ENCODE assay signal across 24 cellular contexts in the genomic region with DNA sequence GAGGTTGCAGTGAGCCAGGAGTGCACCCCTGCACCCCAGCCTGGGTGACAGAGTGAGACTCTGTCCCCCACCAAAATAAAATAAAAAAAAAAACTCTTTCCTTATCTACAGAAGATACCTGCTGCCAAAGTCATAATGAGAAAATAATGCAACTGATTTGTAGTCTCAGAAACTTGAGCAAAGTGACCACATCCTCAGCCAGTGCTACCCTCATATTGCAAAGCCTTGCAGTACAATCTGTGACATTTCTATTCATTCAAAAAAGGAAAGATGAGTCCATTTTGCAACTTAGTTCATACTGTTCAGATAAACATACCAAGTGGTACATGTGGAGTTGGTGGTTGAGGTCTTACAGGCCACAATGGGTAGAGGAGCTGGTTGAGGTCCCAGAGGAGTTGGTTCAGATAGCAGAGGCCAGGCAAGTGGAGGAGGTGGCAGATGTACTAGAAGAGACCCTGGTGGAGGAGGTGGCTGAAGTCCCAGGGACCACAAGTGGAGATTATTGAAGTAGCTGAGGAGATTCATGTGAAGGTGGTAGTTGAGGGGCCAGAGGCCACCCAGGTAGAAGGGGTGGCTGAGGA. TPM values are rescaled to one million over a fixed set of nuclear protein-coding genes. Genes with fewer than 3 reads are reported as not detected.
A peak's percentile ranks its signal among the peaks of the same experiment; 100 is the strongest.
DNase-seq lines count a peak whose midpoint lies in the region; ATAC-seq, FAIRE-seq and TF ChIP-seq lines count a peak whose summit lies in the region.
"Had no signal": no experiment of that assay in that cellular context is flagged by ENCODE, and none has a peak within 500 bp of the region (broad histone marks: within the 10 kb centered on the region; RNA-seq: fewer than 3 reads in every experiment).

No MANE protein-coding gene starts in this region.

- no TSS peak for BruUV-seq in GM12878 (replicated peaks; lab: Mats Ljungman, UMichigan)

- in situ Hi-C loops in GM12878 (cut with MboI): no loop called here

- DNase-seq in activated CD8-positive, alpha-beta memory T cell treated with anti-CD3 and anti-CD28 coated beads, Interleukin-2, amount 10 ng/mL, durations not matched to agents 7 days and 5 days: peak; percentile 81
- DNase-seq in activated CD8-positive, alpha-beta memory T cell treated with anti-CD3 and anti-CD28 coated beads, Interleukin-2, amount 50 U/mL, for 48 hours: no peak
- DNase-seq in GM12865 (ENCODE audit: low read depth) (peak; percentile 26), GM12878 (ENCODE audit: low read depth, low spot score) (no peak), left lung (no peak)
- DNase-seq: AML-193; CD4-positive, alpha-beta T cell; EL; Kasumi-1; MM.1S; NCI-H1105; NCI-H1694; NCI-H2107; NCI-H2227 treated with DMSO at 0.1 percent for 48 hours; NCI-H524 treated with DMSO at 0.1 percent for 48 hours; Peyer's patch; SK-N-SH had no signal

- H3K9me3 Mint-ChIP-seq in activated CD8-positive, alpha-beta memory T cell treated with anti-CD3 and anti-CD28 coated beads, Interleukin-2, amount 10 ng/mL, durations not matched to agents 7 days and 5 days (ENCODE audit: low read depth): no peaks in the 10 kb centered on the region
- H3K9me3 Mint-ChIP-seq: CD4-positive, alpha-beta T cell; IgD-negative memory B cell had no signal

- H3K36me3 ChIP-seq in GM12878 (ENCODE audit: control insufficient read depth in 2 of 2, insufficient read depth in 2 of 2, low read length in 1 of 2) (no peaks in the 10 kb centered on the region), left lung (no peaks in the 10 kb centered on the region)
- H3K36me3 ChIP-seq: Peyer's patch had no signal

- no peak for TF ChIP-seq EP300 in GM12878 (IDR thresholded peaks at IDR 0.05; ENCODE audit: borderline replicate concordance in 1 of 2, control insufficient read depth in 1 of 2, low read depth in 2 of 2, low read length in 2 of 2)

- no peaks in the 10 kb centered on the region for H3K36me3 Mint-ChIP-seq in activated CD8-positive, alpha-beta memory T cell treated with anti-CD3 and anti-CD28 coated beads, Interleukin-2, amount 10 ng/mL, durations not matched to agents 7 days and 5 days
- H3K36me3 Mint-ChIP-seq: IgD-negative memory B cell had no signal

- H3K4me2 ChIP-seq in GM12878 (ENCODE audit: control insufficient read depth, insufficient read depth): no peak overlapping the region
- H3K4me2 ChIP-seq: SK-N-SH had no signal

- peaks cover 33% of the 10 kb centered on the region for H3K4me1 Mint-ChIP-seq in activated CD8-positive, alpha-beta memory T cell treated with anti-CD3 and anti-CD28 coated beads, Interleukin-2, amount 10 ng/mL, durations not matched to agents 7 days and 5 days
- H3K4me1 Mint-ChIP-seq: IgD-negative memory B cell had no signal

- RAD21 ChIA-PET in GM12878 (lab: Charles Lee; ENCODE audit: unreplicated experiment): no interaction called here

- TF ChIP-seq CTCF in GM12865 (IDR thresholded peaks at IDR 0.05; ENCODE audit: insufficient read depth, low read depth, low read length, missing control alignments): no peak
- no peak for TF ChIP-seq CTCF in GM12878 (IDR thresholded peaks at IDR 0.05 in 2 of 3, conservative IDR thresholded peaks at IDR 0.05 in 1 of 3; ENCODE audit: control insufficient read depth in 2 of 3, extremely low read depth in 1 of 3, insufficient read depth in 1 of 3, low read depth in 3 of 3, low read length in 3 of 3)
- no peak for TF ChIP-seq CTCF in left lung (IDR thresholded peaks at IDR 0.05)

- no peak for TF ChIP-seq RAD21 in GM12878 (IDR thresholded peaks at IDR 0.05; ENCODE audit: insufficient read depth, low read depth, low read length)

- no peak overlapping the region for H2AFZ ChIP-seq in GM12878 (ENCODE audit: control insufficient read depth, low read depth, low read length)

- H3K9me3 ChIP-seq in GM12878 (replicated peaks; ENCODE audit: control insufficient read depth, insufficient read depth, low read length): no peaks in the 10 kb centered on the region
- no peaks in the 10 kb centered on the region for H3K9me3 ChIP-seq in left lung
- H3K9me3 ChIP-seq: Peyer's patch, SK-N-SH had no signal

- H3K79me2 ChIP-seq in GM12878 (ENCODE audit: control insufficient read depth, insufficient read depth, low read length): no peaks in the 10 kb centered on the region

- no peak for FAIRE-seq in GM12878 (lab: Jason Lieb, UNC)
- FAIRE-seq: HTR-8/SVneo had no signal

- H3K9ac ChIP-seq in GM12878 (ENCODE audit: control insufficient read depth, insufficient read depth, low read length): no peak overlapping the region
- H3K9ac ChIP-seq: SK-N-SH had no signal

- SMC1A ChIA-PET in GM12878 (lab: Charles Lee; ENCODE audit: uncharacterized antibody, unreplicated experiment): interaction anchor here (1.9 kb wide), 1 partner anchor 19 kb away, joined by 5 read pairs; no protein-coding TSS in a partner anchor

- intact Hi-C loops in GM12878 (cut with micrococcal nuclease; ENCODE audit: unreplicated experiment): no loop called here
- intact Hi-C loops in left lung (cut with DNase I): no loop called here

- no peaks in the 10 kb centered on the region for H4K20me1 ChIP-seq in GM12878 (ENCODE audit: control insufficient read depth, insufficient read depth)

- H3K27me3 ChIP-seq in GM12878 (replicated peaks in 1 of 2; ENCODE audit: control insufficient read depth in 2 of 2, insufficient read depth in 2 of 2, low read length in 1 of 2): peaks cover 0 to 3% of the 10 kb centered on the region in 2 experiments; a peak in 2 of 4 replicates
- peaks cover 0 to 5% of the 10 kb centered on the region in 2 donors for H3K27me3 ChIP-seq in left lung
- H3K27me3 ChIP-seq: Peyer's patch had no signal

- peak overlapping the region; percentile 81 for H3K27ac Mint-ChIP-seq in activated CD8-positive, alpha-beta memory T cell treated with anti-CD3 and anti-CD28 coated beads, Interleukin-2, amount 10 ng/mL, durations not matched to agents 7 days and 5 days
- H3K27ac Mint-ChIP-seq: CD4-positive, alpha-beta T cell; IgD-negative memory B cell had no signal

- no peak overlapping the region for H3K4me3 Mint-ChIP-seq in activated CD8-positive, alpha-beta memory T cell treated with anti-CD3 and anti-CD28 coated beads, Interleukin-2, amount 10 ng/mL, durations not matched to agents 7 days and 5 days
- H3K4me3 Mint-ChIP-seq: CD4-positive, alpha-beta T cell; IgD-negative memory B cell had no signal

- ATAC-seq in activated CD8-positive, alpha-beta memory T cell treated with anti-CD3 and anti-CD28 coated beads, Interleukin-2, amount 10 ng/mL, durations not matched to agents 7 days and 5 days: peak; percentile 83
- peak; percentile 49 for ATAC-seq in HG02884 (IDR thresholded peaks at IDR 0.05; ENCODE audit: unreplicated experiment)
- no peak for ATAC-seq in GM12878
- ATAC-seq in left lung: no peak
- no peak for ATAC-seq in GM21825 (IDR thresholded peaks at IDR 0.05; ENCODE audit: unreplicated experiment)

- TF ChIP-seq POLR2A in GM12878 (IDR thresholded peaks at IDR 0.05; ENCODE audit: low read depth, low read length): no peak

- H3K4me3 ChIP-seq in GM12865 (ENCODE audit: low read depth, low read length): no peak overlapping the region
- H3K4me3 ChIP-seq in GM12878: no peak overlapping the region
- H3K4me3 ChIP-seq in left lung: no peak overlapping the region
- H3K4me3 ChIP-seq: Peyer's patch had no signal

- CTCF ChIA-PET in activated CD8-positive, alpha-beta memory T cell treated with anti-CD3 and anti-CD28 coated beads, Interleukin-2, amount 10 ng/mL, durations not matched to agents 7 days and 5 days (lab: Charles Lee): interaction anchor here (1.0 to 2.1 kb wide), 4 partner anchors 31 to 220 kb away, joined by 3 to 7 read pairs (median 4); no protein-coding TSS in a partner anchor
- CTCF ChIA-PET in GM12878 (lab: Yijun Ruan, JAX): interaction anchor here (1.4 to 2.3 kb wide), 2 partner anchors 12 to 132 kb away, joined by 3 to 7 read pairs; no protein-coding TSS in a partner anchor

- H3K27me3 Mint-ChIP-seq in activated CD8-positive, alpha-beta memory T cell treated with anti-CD3 and anti-CD28 coated beads, Interleukin-2, amount 10 ng/mL, durations not matched to agents 7 days and 5 days: peaks cover 49% of the 10 kb centered on the region

- H3K4me1 ChIP-seq in GM12878 (ENCODE audit: control insufficient read depth, insufficient read depth, low read length): no peaks in the 10 kb centered on the region
- H3K4me1 ChIP-seq in left lung: no peaks in the 10 kb centered on the region
- H3K4me1 ChIP-seq: Peyer's patch had no signal

- no peak overlapping the region for H3K27ac ChIP-seq in GM12878 (ENCODE audit: control insufficient read depth, insufficient read depth)
- no peak overlapping the region for H3K27ac ChIP-seq in left lung
- H3K27ac ChIP-seq: HL-60, Peyer's patch had no signal

- POLR2A ChIA-PET in GM12878 (lab: Charles Lee): no interaction called here

RNA-seq across cellular contexts. Expression of a gene that starts 6.5 kb away (rescaled TPM):
- 1 to 10 TPM; 1.1 to 1.8 TPM for total RNA-seq in activated CD8-positive, alpha-beta memory T cell treated with anti-CD3 and anti-CD28 coated beads, Interleukin-2, amount 10 ng/mL, durations not matched to agents 7 days and 5 days
- total RNA-seq in GM12878 (2013; cell fraction: nucleolus; rRNA removed): not detected in 2 replicates
- total RNA-seq in GM12878 (2014; rRNA removed): 0.45 and 0.71 TPM in 2 replicates
- total RNA-seq in GM12878 (2014; rRNA removed; fragmentation: Illumina TruSeq; extraction: Trizol): 0.09 and 0.22 TPM in 2 replicates
- total RNA-seq in GM12878 (2021): 0.08 and 0.26 TPM in 2 replicates
- 0.84 TPM for polyA plus RNA-seq in GM12878 (2011; ENCODE audit: low read depth)
- polyA plus RNA-seq in GM12878 (2011; rRNA removed): 1.2 and 1.3 TPM in 2 replicates
- 0.85 and 2.0 TPM in 2 replicates for polyA plus RNA-seq in GM12878 (2011; cell fraction: cytosol; rRNA removed)
- polyA plus RNA-seq in GM12878 (2011; cell fraction: nucleus; rRNA removed): 0.44 and 0.51 TPM in 2 replicates
- 1.1 and 1.2 TPM in 2 replicates for polyA plus RNA-seq in GM12878 (2012)
- 1.7 and 3.3 TPM in 2 replicates for polyA plus RNA-seq in GM12878 (2014; fragmentation: Illumina TruSeq; extraction: Trizol)
- polyA plus RNA-seq in GM12878 (2014; fragmentation: Nextera tagmentation; extraction: Ambion mirVana): under 1 TPM in 1 of 2 experiments, not detected in 1; 0.02 TPM
- 0.29 and 0.46 TPM in 2 replicates for polyA plus RNA-seq in GM12878 (2014; rRNA removed)
- 1 to 10 TPM; 6.5 to 8.3 TPM for polyA plus RNA-seq in GM12878 (2016; fragmentation: Nextera tagmentation; extraction: Ambion mirVana)
- 1.5 and 3.9 TPM in 2 replicates for polyA minus RNA-seq in GM12878 (2011; rRNA and poly(A)+ RNA removed)
- 0.21 and 0.40 TPM in 2 replicates for polyA minus RNA-seq in GM12878 (2011; cell fraction: cytosol; rRNA and poly(A)+ RNA removed)
- 0.12 and 0.38 TPM in 2 replicates for polyA minus RNA-seq in GM12878 (2011; cell fraction: nucleus; rRNA and poly(A)+ RNA removed)
- under 1 TPM; 0.24 to 0.76 TPM for total RNA-seq in left lung

RNA-seq across cellular contexts. Expression of a gene that starts 54.3 kb away (rescaled TPM):
- total RNA-seq in activated CD8-positive, alpha-beta memory T cell treated with anti-CD3 and anti-CD28 coated beads, Interleukin-2, amount 10 ng/mL, durations not matched to agents 7 days and 5 days: not detected
- 0.29 and 0.52 TPM in 2 replicates for total RNA-seq in GM12878 (2013; cell fraction: nucleolus; rRNA removed)
- total RNA-seq in GM12878 (2014; rRNA removed) (not detected in 2 replicates), GM12878 (2014; rRNA removed; fragmentation: Illumina TruSeq; extraction: Trizol) (not detected in 2 replicates), GM12878 (2021) (3.4 and 4.2 TPM in 2 replicates), left lung (over 10,000 TPM in 1 of 2 donors, 1,000 to 10,000 TPM in 1; 3,839 to 13,178 TPM)
- not detected for polyA plus RNA-seq in GM12878 (2011; ENCODE audit: low read depth)
- polyA plus RNA-seq in GM12878 (2011; rRNA removed) (0.03 TPM in 1 of 2 replicates, not detected in the other), GM12878 (2014; fragmentation: Illumina TruSeq; extraction: Trizol) (not detected in 2 replicates), GM12878 (2014; fragmentation: Nextera tagmentation; extraction: Ambion mirVana) (not detected), GM12878 (2014; rRNA removed) (not detected in 2 replicates), GM12878 (2016; fragmentation: Nextera tagmentation; extraction: Ambion mirVana) (not detected)
- polyA plus RNA-seq in GM12878 (2011; cell fraction: cytosol; rRNA removed): not detected in 2 replicates
- not detected in 2 replicates for polyA plus RNA-seq in GM12878 (2011; cell fraction: nucleus; rRNA removed)
- 0.04 TPM in 1 of 2 replicates, not detected in the other for polyA plus RNA-seq in GM12878 (2012)
- polyA minus RNA-seq in GM12878 (2011; rRNA and poly(A)+ RNA removed): not detected in 2 replicates
- polyA minus RNA-seq in GM12878 (2011; cell fraction: cytosol; rRNA and poly(A)+ RNA removed): not detected in 2 replicates
- not detected in 2 replicates for polyA minus RNA-seq in GM12878 (2011; cell fraction: nucleus; rRNA and poly(A)+ RNA removed)
- total RNA-seq: A673; CD4-positive, alpha-beta T cell; H4; Peyer's patch had no signal
- polyA plus RNA-seq: IgD-negative memory B cell, SK-N-SH had no signal

Comparison
In these comparisons a context has a peak if more than half of its experiments do, and no peak if none do; other contexts are left out.
1. DNase-seq: peak in activated CD8-positive, alpha-beta memory T cell treated with anti-CD3 and anti-CD28 coated beads, Interleukin-2, amount 10 ng/mL, durations not matched to agents 7 days and 5 days (single experiment) and GM12865 (single experiment); none in activated CD8-positive, alpha-beta memory T cell treated with anti-CD3 and anti-CD28 coated beads, Interleukin-2, amount 50 U/mL, for 48 hours (single experiment), GM12878 (single experiment) and left lung (0 of 2).
2. ATAC-seq: peak in activated CD8-positive, alpha-beta memory T cell treated with anti-CD3 and anti-CD28 coated beads, Interleukin-2, amount 10 ng/mL, durations not matched to agents 7 days and 5 days (single experiment) and HG02884 (single experiment); none in GM12878 (single experiment), left lung (single experiment) and GM21825 (single experiment).
3. RNA of a gene that starts 54.3 kb away (total RNA-seq): 3,839 to 13,178 TPM in left lung; not detected in activated CD8-positive, alpha-beta memory T cell treated with anti-CD3 and anti-CD28 coated beads, Interleukin-2, amount 10 ng/mL, durations not matched to agents 7 days and 5 days and 0.29 to 4.2 TPM in GM12878; every median in the first group is over 100 times any median in the second.